16 cellular contexts compared by ENCODE assay signal in genomic region chr3:61524933-61525332, GRCh38.
"Had no signal": no experiment of that assay in that cellular context is flagged by ENCODE, and none has a peak within 500 bp of the region (broad histone marks: within the 10 kb centered on the region; RNA-seq: fewer than 3 reads in every experiment).

No MANE protein-coding gene starts in this region.

- ATAC-seq: gastroesophageal sphincter; naive thymus-derived CD4-positive, alpha-beta T cell had no signal

- H3K4me3 ChIP-seq: breast epithelium, gastroesophageal sphincter, hepatocyte, lung, prostate gland had no signal

- DNase-seq: activated CD4-positive, alpha-beta memory T cell treated with anti-CD3 and anti-CD28 coated beads for 36 hours; activated CD4-positive, alpha-beta T cell treated with anti-CD3 and anti-CD28 coated beads for 1 hour; activated gamma-delta T cell treated with Interleukin-2 at 50 U/mL for 16 hours; activated naive CD8-positive, alpha-beta T cell treated with anti-CD3 and anti-CD28 coated beads for 36 hours; activated T-cell treated with anti-CD3 and anti-CD28 coated beads, Interleukin-2, amount 50 U/mL, for 48 hours; anterior cingulate cortex; kidney; naive thymus-derived CD4-positive, alpha-beta T cell; nucleus accumbens; stimulated activated CD4-positive, alpha-beta T cell treated with anti-CD3 and anti-CD28 coated beads, Interleukin-15, amount 100 ng/mL, for 24 hours; stimulated activated CD4-positive, alpha-beta T cell treated with anti-CD3 and anti-CD28 coated beads, Interleukin-4, amount 100 ng/mL, for 4 hours had no signal
